In genomic region chr1:77421504-77422233, GRCh38 we compare ENCODE assay signal across 14 cellular contexts.
DNase-seq lines count a peak whose midpoint lies in the region; ATAC-seq and TF ChIP-seq lines count a peak whose summit lies in the region.
"Had no signal": no experiment of that assay in that cellular context is flagged by ENCODE, and none has a peak within 500 bp of the region (broad histone marks: within the 10 kb centered on the region; RNA-seq: fewer than 3 reads in every experiment).

No MANE protein-coding gene starts in this region.

- intact Hi-C loops in natural killer cell (cut with micrococcal nuclease) (no loop called here), Calu3 (cut with micrococcal nuclease; ENCODE audit: unreplicated experiment) (no loop called here)

- H3K36me3 Mint-ChIP-seq in activated T-cell treated with anti-CD3 and anti-CD28 coated beads, Interleukin-2, amount 50 U/mL, for 72 hours (ENCODE audit: insufficient read depth in 2 of 2): peaks cover 5 to 32% of the 10 kb centered on the region in 2 donors
- H3K36me3 Mint-ChIP-seq in natural killer cell (peaks cover 10% of the 10 kb centered on the region), Calu3 (ENCODE audit: insufficient read depth, unreplicated experiment) (no peaks in the 10 kb centered on the region)

- H3K27me3 Mint-ChIP-seq in activated T-cell treated with anti-CD3 and anti-CD28 coated beads, Interleukin-2, amount 50 U/mL, for 72 hours (ENCODE audit: low read depth): no peaks in the 10 kb centered on the region
- peaks cover 6 to 8% of the 10 kb centered on the region in 2 donors for H3K27me3 Mint-ChIP-seq in natural killer cell (ENCODE audit: low read depth in 2 of 2)
- no peaks in the 10 kb centered on the region for H3K27me3 Mint-ChIP-seq in Calu3 (ENCODE audit: unreplicated experiment)

- no peak overlapping the region for H3K27ac Mint-ChIP-seq in activated T-cell treated with anti-CD3 and anti-CD28 coated beads, Interleukin-2, amount 50 U/mL, for 72 hours
- H3K27ac Mint-ChIP-seq in natural killer cell (peak overlapping the region in 1 of 2 donors; percentile 33), Calu3 (ENCODE audit: unreplicated experiment) (no peak overlapping the region)

- CTCF ChIA-PET in Calu3 (lab: Charles Lee): interaction anchor here (0.6 kb wide), 1 partner anchor 85 kb away, joined by 3 read pairs; no protein-coding TSS in a partner anchor

- ATAC-seq in activated T-cell treated with anti-CD3 and anti-CD28 coated beads, Interleukin-2, amount 50 U/mL, for 72 hours (replicated peaks in 1 of 2): no peak
- ATAC-seq in GM21576 (IDR thresholded peaks at IDR 0.05; ENCODE audit: unreplicated experiment) (peak; percentile 87), HG03196 (IDR thresholded peaks at IDR 0.05; ENCODE audit: unreplicated experiment) (peak; percentile 55), natural killer cell (peak; percentile 44 to 76 (median 59))

- TF ChIP-seq CTCF in natural killer cell (IDR thresholded peaks at IDR 0.05) (no peak), Calu3 (IDR thresholded peaks at IDR 0.05; ENCODE audit: unreplicated experiment) (no peak)

- peaks cover 6 to 18% of the 10 kb centered on the region in 2 donors for H3K9me3 Mint-ChIP-seq in activated T-cell treated with anti-CD3 and anti-CD28 coated beads, Interleukin-2, amount 50 U/mL, for 72 hours
- H3K9me3 Mint-ChIP-seq in natural killer cell (peaks cover 0 to 10% of the 10 kb centered on the region in 2 donors), Calu3 (ENCODE audit: low read depth, unreplicated experiment) (no peaks in the 10 kb centered on the region)

- no TSS peak for BruUV-seq in Calu3 (replicated peaks; lab: Mats Ljungman, UMichigan)

- no peak for DNase-seq in activated T-cell treated with anti-CD3 and anti-CD28 coated beads, Interleukin-2, amount 50 U/mL, for 72 hours
- no peak for DNase-seq in activated T-cell treated with anti-CD3 and anti-CD28 coated beads, Interleukin-2, amount 50 U/mL, for 1 hour
- DNase-seq in natural killer cell: no peak
- DNase-seq in HuH-7 (ENCODE audit: low spot score): no peak
- DNase-seq in pons (ENCODE audit: low spot score): no peak
- DNase-seq in Calu3: no peak
- DNase-seq: activated gamma-delta T cell, DMS53, esophagus squamous epithelium, mesendoderm, NCI-H1105 treated with DMSO at 0.1 percent for 48 hours, SHP77 treated with DMSO at 0.1 percent for 48 hours had no signal

- peak overlapping the region; percentile 9 to 20 for H3K4me3 Mint-ChIP-seq in activated T-cell treated with anti-CD3 and anti-CD28 coated beads, Interleukin-2, amount 50 U/mL, for 72 hours
- H3K4me3 Mint-ChIP-seq in natural killer cell: peak overlapping the region; percentile 15
- H3K4me3 Mint-ChIP-seq in Calu3 (ENCODE audit: low read depth, unreplicated experiment): no peak overlapping the region

- H3K4me1 Mint-ChIP-seq in activated T-cell treated with anti-CD3 and anti-CD28 coated beads, Interleukin-2, amount 50 U/mL, for 72 hours (ENCODE audit: low read depth): peaks cover 38% of the 10 kb centered on the region
- H3K4me1 Mint-ChIP-seq in natural killer cell: peaks cover 24 to 30% of the 10 kb centered on the region in 2 donors
- peaks cover 22% of the 10 kb centered on the region for H3K4me1 Mint-ChIP-seq in Calu3 (ENCODE audit: low read depth, unreplicated experiment)

Comparison
In these comparisons a context has a peak if more than half of its experiments do, and no peak if none do; other contexts are left out.
1. ATAC-seq: peak in GM21576 (single experiment), HG03196 (single experiment) and natural killer cell (3 of 3); none in activated T-cell treated with anti-CD3 and anti-CD28 coated beads, Interleukin-2, amount 50 U/mL, for 72 hours (0 of 2).